In the genomic region with DNA sequence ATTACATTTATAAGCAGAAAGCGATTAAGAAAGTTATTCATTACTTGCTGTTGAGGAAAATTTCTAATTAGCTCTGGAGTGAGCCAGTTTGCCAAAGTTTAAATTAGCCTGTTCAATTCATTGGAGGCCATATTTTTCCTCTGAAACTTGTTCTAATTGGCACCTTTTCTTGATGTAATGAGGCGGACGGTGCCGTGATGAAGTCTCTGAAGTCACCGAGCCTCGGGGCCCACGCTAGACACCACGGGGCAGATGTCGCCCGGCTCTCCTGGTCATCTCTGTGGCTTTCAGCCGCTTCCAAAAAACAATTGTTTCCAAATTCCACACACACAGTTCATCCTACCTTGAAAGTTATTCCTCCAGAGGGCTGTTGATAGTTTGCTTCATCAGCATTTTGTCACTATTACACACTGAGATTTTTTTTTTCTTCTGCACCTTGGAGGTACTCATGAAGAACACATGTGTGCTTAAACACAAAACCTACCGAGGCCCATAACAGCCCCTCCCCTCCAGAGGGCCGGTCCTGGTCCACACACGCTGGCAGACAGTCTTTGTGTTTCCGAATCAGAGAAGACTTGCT, we compare ENCODE assay signal across 22 cellular contexts. TPM values are rescaled to one million over a fixed set of nuclear protein-coding genes. Genes with fewer than 3 reads are reported as not detected.
"Had no signal": no experiment of that assay in that cellular context is flagged by ENCODE, and none has a peak within 500 bp of the region (broad histone marks: within the 10 kb centered on the region; RNA-seq: fewer than 3 reads in every experiment).

No MANE protein-coding gene starts in this region.

- H3K36me3 ChIP-seq: MG63, SJSA1 had no signal

- H3K27ac ChIP-seq: SJSA1, SK-N-MC had no signal

- H3K4me3 ChIP-seq: MG63, SJSA1, SK-N-MC had no signal

- H3K27me3 ChIP-seq: MG63, SJSA1 had no signal

- H3K4me1 ChIP-seq: SJSA1 had no signal

- DNase-seq: Karpas-422, KG1, MG63, NCI-H1092, NCI-H1105 treated with DMSO at 0.1 percent for 48 hours, NCI-H1417 treated with DMSO at 0.1 percent for 48 hours, NCI-H146, NCI-H1694 treated with DMSO at 0.1 percent for 48 hours, NCI-H1930, NCI-H2081, NCI-H2107, NCI-H2227 treated with DMSO at 0.1 percent for 48 hours, NCI-H524, NCI-H526 treated with DMSO at 0.1 percent for 48 hours, NCI-H748 treated with DMSO at 0.1 percent for 48 hours, Right ventricle myocardium superior, RPMI8226, SIG-M5 had no signal

- FAIRE-seq: RCC 7860 had no signal

- H3K9me3 ChIP-seq: MG63, SJSA1 had no signal

RNA-seq across cellular contexts. Expression of a gene that starts 3.9 kb away (rescaled TPM):
- total RNA-seq: NCI-H460, Right ventricle myocardium superior, SJSA1 had no signal

RNA-seq across cellular contexts. Expression of a gene that starts 38.2 kb away (rescaled TPM):
- total RNA-seq: NCI-H460, Right ventricle myocardium superior, SJSA1 had no signal
